In genomic region chr6:14089224-14089623, GRCh38 we compare ENCODE assay signal across 13 cellular contexts. TPM values are rescaled to one million over a fixed set of nuclear protein-coding genes. Genes with fewer than 3 reads are reported as not detected.
DNase-seq lines count a peak whose midpoint lies in the region; ATAC-seq, FAIRE-seq and TF ChIP-seq lines count a peak whose summit lies in the region.
"Had no signal": no experiment of that assay in that cellular context is flagged by ENCODE, and none has a peak within 500 bp of the region (broad histone marks: within the 10 kb centered on the region; RNA-seq: fewer than 3 reads in every experiment).

No MANE protein-coding gene starts in this region.

- POLR2A ChIA-PET in GM12878 (lab: Charles Lee): interaction anchor here (1.3 to 2.9 kb wide), 3 partner anchors 10 to 36 kb away, joined by 5 to 20 read pairs (median 13); no protein-coding TSS in a partner anchor

- ATAC-seq in GM18867 (IDR thresholded peaks at IDR 0.05; ENCODE audit: unreplicated experiment) (peak; percentile 55), GM21447 (IDR thresholded peaks at IDR 0.05; ENCODE audit: unreplicated experiment) (peak; percentile 44), HG03095 (IDR thresholded peaks at IDR 0.05; ENCODE audit: unreplicated experiment) (peak; percentile 50), GM12878 (peak; percentile 53)

- TF ChIP-seq EP300 in GM12878 (IDR thresholded peaks at IDR 0.05; ENCODE audit: borderline replicate concordance in 1 of 2, control insufficient read depth in 1 of 2, low read depth in 2 of 2, low read length in 2 of 2): 0 out of 4 replicates have a peak, but pooled peaks of 1 of the 2 experiments have one; percentile 18

- intact Hi-C loops in GM12878 (cut with micrococcal nuclease; ENCODE audit: unreplicated experiment): no loop called here

- H3K4me2 ChIP-seq in GM12878 (ENCODE audit: control insufficient read depth, insufficient read depth): peak overlapping the region; percentile 66
- no peak overlapping the region for H3K4me2 ChIP-seq in mesenchymal stem cell (ENCODE audit: low read length, poor library complexity, severe bottlenecking)

- in situ Hi-C loops in GM12878 (cut with MboI): no loop called here

- TF ChIP-seq CTCF in GM12878 (IDR thresholded peaks at IDR 0.05 in 2 of 3, conservative IDR thresholded peaks at IDR 0.05 in 1 of 3; ENCODE audit: control insufficient read depth in 2 of 3, extremely low read depth in 1 of 3, insufficient read depth in 1 of 3, low read depth in 3 of 3, low read length in 3 of 3): no peak

- no peak overlapping the region for H2BK5ac ChIP-seq in mesenchymal stem cell (ENCODE audit: low read depth, low read length, poor library complexity, severe bottlenecking)

- peak overlapping the region; percentile 4; the same call in 1 of the 2 replicates for H3K4me3 ChIP-seq in GM12878
- no peak overlapping the region for H3K4me3 ChIP-seq in mesenchymal stem cell (ENCODE audit: insufficient read depth in 1 of 2, low read depth in 1 of 2, low read length in 2 of 2)
- H3K4me3 ChIP-seq: esophagus squamous epithelium, suprapubic skin had no signal

- FAIRE-seq in GM12878 (lab: Jason Lieb, UNC): no peak

- H2AK5ac ChIP-seq in mesenchymal stem cell (ENCODE audit: low read length, severe bottlenecking): no peak overlapping the region

- no peak overlapping the region for H3K23ac ChIP-seq in mesenchymal stem cell (ENCODE audit: low read length in 2 of 2)

- H3K14ac ChIP-seq in mesenchymal stem cell (ENCODE audit: low read length in 2 of 2): no peak overlapping the region

- H3K27ac ChIP-seq in GM12878 (ENCODE audit: control insufficient read depth, insufficient read depth): no peak overlapping the region
- no peak overlapping the region for H3K27ac ChIP-seq in mesenchymal stem cell (ENCODE audit: low read length, poor library complexity, severe bottlenecking)
- H3K27ac ChIP-seq: esophagus squamous epithelium, suprapubic skin had no signal

- RAD21 ChIA-PET in GM12878 (lab: Charles Lee; ENCODE audit: unreplicated experiment): interaction anchor here (1.2 to 10.3 kb wide), 4 partner anchors 11 to 32 kb away, joined by 3 to 164 read pairs (median 62); partner anchors contain the start of gene CD83

- no peaks in the 10 kb centered on the region for H3K27me3 ChIP-seq in GM12878 (replicated peaks in 1 of 2; ENCODE audit: control insufficient read depth in 2 of 2, insufficient read depth in 2 of 2, low read length in 1 of 2)
- H3K27me3 ChIP-seq in mesenchymal stem cell (ENCODE audit: control insufficient read depth in 1 of 2, insufficient read depth in 1 of 2, low read length in 2 of 2): peaks cover 8 to 16% of the 10 kb centered on the region in 2 experiments
- H3K27me3 ChIP-seq: suprapubic skin had no signal

- H3K79me1 ChIP-seq in mesenchymal stem cell (replicated peaks; ENCODE audit: low read length, poor library complexity, severe bottlenecking): no peaks in the 10 kb centered on the region

- DNase-seq in GM12878 (ENCODE audit: low read depth, low spot score): no peak
- DNase-seq in activated gamma-delta T cell treated with Interleukin-2 at 50 U/mL for 16 hours: no peak
- no peak for DNase-seq in mesenchymal stem cell
- DNase-seq in stimulated activated naive CD4-positive, alpha-beta T cell (lab: John Stamatoyannopoulos, UW): no peak
- DNase-seq: activated CD4-positive, alpha-beta T cell treated with anti-CD3 and anti-CD28 coated beads, Interleukin-2, amount 50 U/mL, for 4 hours; activated naive CD4-positive, alpha-beta T cell treated with anti-CD3 and anti-CD28 coated beads, Interleukin-2, amount 50 U/mL, for 16 hours; esophagus squamous epithelium; GF-D8; NCI-H2081 treated with DMSO at 0.1 percent for 48 hours had no signal

- no peak for TF ChIP-seq POLR2A in GM12878 (IDR thresholded peaks at IDR 0.05; ENCODE audit: low read depth, low read length)

- H3K36me3 ChIP-seq in GM12878 (ENCODE audit: control insufficient read depth in 2 of 2, insufficient read depth in 2 of 2, low read length in 1 of 2) (no peaks in the 10 kb centered on the region), mesenchymal stem cell (ENCODE audit: control insufficient read depth in 1 of 2, insufficient read depth in 2 of 2, low read depth in 1 of 2, low read length in 2 of 2) (peaks cover 0 to under 1% of the 10 kb centered on the region in 2 experiments)
- H3K36me3 ChIP-seq: esophagus squamous epithelium, suprapubic skin had no signal

- no peak overlapping the region for H2BK15ac ChIP-seq in mesenchymal stem cell (ENCODE audit: low read depth, poor library complexity, severe bottlenecking)

- no peak overlapping the region for H2BK120ac ChIP-seq in mesenchymal stem cell (ENCODE audit: low read depth, low read length)

- H3K4me1 ChIP-seq in GM12878 (ENCODE audit: control insufficient read depth, insufficient read depth, low read length) (peaks cover 66% of the 10 kb centered on the region), mesenchymal stem cell (ENCODE audit: control insufficient read depth, insufficient read depth, low read depth, low read length) (no peaks in the 10 kb centered on the region)

- BruUV-seq in GM12878 (replicated peaks; lab: Mats Ljungman, UMichigan): no TSS peak

- H4K91ac ChIP-seq in mesenchymal stem cell (ENCODE audit: low read length): no peak overlapping the region

- no peak for TF ChIP-seq RAD21 in GM12878 (IDR thresholded peaks at IDR 0.05; ENCODE audit: insufficient read depth, low read depth, low read length)

- H3K4ac ChIP-seq in mesenchymal stem cell (ENCODE audit: low read depth in 1 of 2, low read length in 2 of 2): no peak overlapping the region

- 3% methylated on average over 5 of the region's 7 CpGs for WGBS in GM12878 (ENCODE audit: insufficient coverage, insufficient replicate concordance, low lambda C conversion rate, missing lambda C conversion rate)
- 92% methylated on average over 4 of the region's 7 CpGs for WGBS in mesenchymal stem cell

- SMC1A ChIA-PET in GM12878 (lab: Charles Lee; ENCODE audit: uncharacterized antibody, unreplicated experiment): interaction anchor here (1.0 to 16.9 kb wide), 4 partner anchors 14 to 50 kb away, joined by 3 to 319 read pairs (median 206); partner anchors contain the start of gene CD83

- no peak overlapping the region for H2AFZ ChIP-seq in GM12878 (ENCODE audit: control insufficient read depth, low read depth, low read length)
- H2AFZ ChIP-seq in mesenchymal stem cell (ENCODE audit: low read depth, low read length): no peak overlapping the region

- H3K9ac ChIP-seq in GM12878 (ENCODE audit: control insufficient read depth, insufficient read depth, low read length) (0 out of 2 replicates have a peak overlapping the region, but pooled peaks have one; percentile 40), mesenchymal stem cell (ENCODE audit: low read length) (no peak overlapping the region)

- H4K20me1 ChIP-seq in GM12878 (ENCODE audit: control insufficient read depth, insufficient read depth): no peaks in the 10 kb centered on the region

- H3K79me2 ChIP-seq in GM12878 (ENCODE audit: control insufficient read depth, insufficient read depth, low read length): no peaks in the 10 kb centered on the region

- no peak overlapping the region for H3K18ac ChIP-seq in mesenchymal stem cell (ENCODE audit: low read depth in 1 of 2, low read length in 2 of 2)

- CTCF ChIA-PET in GM12878 (lab: Yijun Ruan, JAX): interaction anchor here (0.7 to 5.4 kb wide), 5 partner anchors 11 to 31 kb away, joined by 3 to 28 read pairs (median 6); no protein-coding TSS in a partner anchor

- H2BK12ac ChIP-seq in mesenchymal stem cell (ENCODE audit: low read length in 2 of 2): no peak overlapping the region

- no peak overlapping the region for H4K8ac ChIP-seq in mesenchymal stem cell (ENCODE audit: low read length)

- no peaks in the 10 kb centered on the region; the same call in 1 of the 3 replicates for H3K9me3 ChIP-seq in GM12878 (replicated peaks; ENCODE audit: control insufficient read depth, insufficient read depth, low read length)
- no peaks in the 10 kb centered on the region for H3K9me3 ChIP-seq in mesenchymal stem cell (ENCODE audit: control insufficient read depth, low read length)
- H3K9me3 ChIP-seq: esophagus squamous epithelium, suprapubic skin had no signal

TF ChIP-seq in GM12878, 131 proteins besides CTCF, POLR2A, EP300 and RAD21 (continues in another document):
- TF ChIP-seq NR2F1 (conservative IDR thresholded peaks at IDR 0.05) (no peak), JUNB (IDR thresholded peaks at IDR 0.05) (peak; percentile 59; the same call in 1 of the 2 replicates), PAX5 (IDR thresholded peaks at IDR 0.05; ENCODE audit: borderline replicate concordance, low read depth, low read length) (no peak), IRF3 (IDR thresholded peaks at IDR 0.05) (no peak), PAX8 (IDR thresholded peaks at IDR 0.05) (no peak), ESRRA (IDR thresholded peaks at IDR 0.05; ENCODE audit: low read length) (no peak), CREM (IDR thresholded peaks at IDR 0.05; ENCODE audit: low read depth) (no peak), CBX5 (IDR thresholded peaks at IDR 0.05; ENCODE audit: low read depth) (no peak)

RNA-seq across cellular contexts. Expression of gene CD83, which starts 28.3 kb away (rescaled TPM):
- 204 and 206 TPM in 2 replicates for total RNA-seq in GM12878 (2013; cell fraction: nucleolus; rRNA removed)
- 161 and 190 TPM in 2 replicates for total RNA-seq in GM12878 (2014; rRNA removed)
- 126 and 127 TPM in 2 replicates for total RNA-seq in GM12878 (2014; rRNA removed; fragmentation: Illumina TruSeq; extraction: Trizol)
- total RNA-seq in GM12878 (2021): 128 and 132 TPM in 2 replicates
- 62.9 TPM for polyA plus RNA-seq in GM12878 (2011; ENCODE audit: low read depth)
- polyA plus RNA-seq in GM12878 (2011; rRNA removed): 121 and 129 TPM in 2 replicates
- polyA plus RNA-seq in GM12878 (2011; cell fraction: cytosol; rRNA removed): 61.3 and 73.0 TPM in 2 replicates
- 61.7 and 74.8 TPM in 2 replicates for polyA plus RNA-seq in GM12878 (2011; cell fraction: nucleus; rRNA removed)
- 55.9 and 78.6 TPM in 2 replicates for polyA plus RNA-seq in GM12878 (2012)
- 170 and 198 TPM in 2 replicates for polyA plus RNA-seq in GM12878 (2014; fragmentation: Illumina TruSeq; extraction: Trizol)
- polyA plus RNA-seq in GM12878 (2014; fragmentation: Nextera tagmentation; extraction: Ambion mirVana): 100 to 1,000 TPM; 120 to 174 TPM
- 158 and 173 TPM in 2 replicates for polyA plus RNA-seq in GM12878 (2014; rRNA removed)
- 10 to 100 TPM; 76.1 to 78.6 TPM for polyA plus RNA-seq in GM12878 (2016; fragmentation: Nextera tagmentation; extraction: Ambion mirVana)
- 48.8 and 53.4 TPM in 2 replicates for polyA minus RNA-seq in GM12878 (2011; rRNA and poly(A)+ RNA removed)
- 16.2 and 18.5 TPM in 2 replicates for polyA minus RNA-seq in GM12878 (2011; cell fraction: cytosol; rRNA and poly(A)+ RNA removed)
- 14.9 and 19.7 TPM in 2 replicates for polyA minus RNA-seq in GM12878 (2011; cell fraction: nucleus; rRNA and poly(A)+ RNA removed)
- polyA plus RNA-seq in mesenchymal stem cell (2013, experiment 1 of 2): 1.4 TPM
- polyA plus RNA-seq in mesenchymal stem cell (2013, experiment 2 of 2): 1.2 TPM
